8 cellular contexts compared by ENCODE assay signal in genomic region chr6:159977242-159978214, GRCh38. TPM values are rescaled to one million over a fixed set of nuclear protein-coding genes. Genes with fewer than 3 reads are reported as not detected.
A peak's percentile ranks its signal among the peaks of the same experiment; 100 is the strongest.
DNase-seq lines count a peak whose midpoint lies in the region; ATAC-seq and TF ChIP-seq lines count a peak whose summit lies in the region.

No MANE protein-coding gene starts in this region.

- H3K4me1 ChIP-seq in lung (ENCODE audit: control insufficient read depth in 2 of 2, insufficient read depth in 2 of 2, low read length in 2 of 2) (peaks cover 41 to 54% of the 10 kb centered on the region in 2 donors), aorta (ENCODE audit: control insufficient read depth in 1 of 2, insufficient read depth in 2 of 2, low read length in 2 of 2) (peaks cover 0 to 10% of the 10 kb centered on the region in 2 donors)

- no peaks in the 10 kb centered on the region for H3K9me3 ChIP-seq in lung (ENCODE audit: control insufficient read depth in 2 of 2, insufficient read depth in 1 of 2, low read length in 1 of 2)
- no peaks in the 10 kb centered on the region for H3K9me3 ChIP-seq in aorta (ENCODE audit: control insufficient read depth, low read length)

- H3K27ac ChIP-seq in lung (ENCODE audit: low read depth in 1 of 2, low read length in 1 of 2), result peak overlapping the region; percentile 38 to 44
- peak overlapping the region in 1 of 2 donors; percentile 32 for H3K27ac ChIP-seq in aorta (ENCODE audit: low read depth in 1 of 2, low read length in 2 of 2)

- H3K36me3 ChIP-seq in lung (ENCODE audit: control insufficient read depth in 2 of 2, insufficient read depth in 2 of 2, low read length in 2 of 2) (no peaks in the 10 kb centered on the region), aorta (ENCODE audit: control insufficient read depth in 1 of 2, insufficient read depth in 2 of 2, low read length in 1 of 2) (no peaks in the 10 kb centered on the region)

- H3K9me3 Mint-ChIP-seq in stimulated activated naive CD8-positive, alpha-beta T cell treated with anti-CD3 and anti-CD28 coated beads, Interleukin-15, Interleukin-2, amounts not matched to agents 100 ng/mL and 50 ng/mL, for 24 hours, result no peaks in the 10 kb centered on the region
- no peaks in the 10 kb centered on the region for H3K9me3 Mint-ChIP-seq in chondrocyte (ENCODE audit: low read depth)

- 73 to 80% methylated on average over 20 of the region's 20 CpGs for WGBS in lung, 2 donors
- WGBS in aorta, 2 donors, result 59 to 62% methylated on average over 20 of the region's 20 CpGs

- H3K27ac Mint-ChIP-seq in stimulated activated naive CD8-positive, alpha-beta T cell treated with anti-CD3 and anti-CD28 coated beads, Interleukin-15, Interleukin-2, amounts not matched to agents 100 ng/mL and 50 ng/mL, for 24 hours, result peak overlapping the region; percentile 98
- H3K27ac Mint-ChIP-seq in chondrocyte (ENCODE audit: unreplicated experiment), result peak overlapping the region; percentile 92

- no peaks in the 10 kb centered on the region for H3K27me3 Mint-ChIP-seq in stimulated activated naive CD8-positive, alpha-beta T cell treated with anti-CD3 and anti-CD28 coated beads, Interleukin-15, Interleukin-2, amounts not matched to agents 100 ng/mL and 50 ng/mL, for 24 hours
- H3K27me3 Mint-ChIP-seq in chondrocyte (ENCODE audit: low read depth), result no peaks in the 10 kb centered on the region

- H3K4me1 Mint-ChIP-seq in stimulated activated naive CD8-positive, alpha-beta T cell treated with anti-CD3 and anti-CD28 coated beads, Interleukin-15, Interleukin-2, amounts not matched to agents 100 ng/mL and 50 ng/mL, for 24 hours (ENCODE audit: low read depth), result peaks cover 99% of the 10 kb centered on the region
- peaks cover 82% of the 10 kb centered on the region for H3K4me1 Mint-ChIP-seq in chondrocyte (ENCODE audit: low read depth)

- no peak for TF ChIP-seq CTCF in chondrocyte (IDR thresholded peaks at IDR 0.05)
- no peak for TF ChIP-seq CTCF in lung (IDR thresholded peaks at IDR 0.05; ENCODE audit: control extremely low read depth, extremely low read depth)

- no peak for DNase-seq in stimulated activated naive CD8-positive, alpha-beta T cell treated with anti-CD3 and anti-CD28 coated beads, Interleukin-15, Interleukin-2, amounts not matched to agents 100 U/mL and 50 U/mL, for 24 hours
- no peak for DNase-seq in chondrocyte (ENCODE audit: low spot score)
- no peak for DNase-seq in lung (ENCODE audit: low spot score)
- DNase-seq in aorta, result no peak

- peaks cover 50% of the 10 kb centered on the region for H3K36me3 Mint-ChIP-seq in stimulated activated naive CD8-positive, alpha-beta T cell treated with anti-CD3 and anti-CD28 coated beads, Interleukin-15, Interleukin-2, amounts not matched to agents 100 ng/mL and 50 ng/mL, for 24 hours (ENCODE audit: low read depth)
- no peaks in the 10 kb centered on the region for H3K36me3 Mint-ChIP-seq in chondrocyte (ENCODE audit: low read depth)

- intact Hi-C loops in aorta (cut with DNase I), result no loop called here

- peak overlapping the region; percentile 84 for H3K4me3 Mint-ChIP-seq in stimulated activated naive CD8-positive, alpha-beta T cell treated with anti-CD3 and anti-CD28 coated beads, Interleukin-15, Interleukin-2, amounts not matched to agents 100 ng/mL and 50 ng/mL, for 24 hours
- H3K4me3 Mint-ChIP-seq in chondrocyte (ENCODE audit: unreplicated experiment), result no peak overlapping the region

- ATAC-seq in stimulated activated naive CD8-positive, alpha-beta T cell treated with anti-CD3 and anti-CD28 coated beads, Interleukin-15, Interleukin-2, amounts not matched to agents 100 U/mL and 50 U/mL, for 24 hours, result no peak
- ATAC-seq in lung (ENCODE audit: insufficient read depth, low FRiP score), result no peak
- peak; percentile 46 for ATAC-seq in aorta (ENCODE audit: low FRiP score)
- ATAC-seq in HG02759 (IDR thresholded peaks at IDR 0.05; ENCODE audit: unreplicated experiment), result no peak
- no peak for ATAC-seq in GM18870 (IDR thresholded peaks at IDR 0.05; ENCODE audit: unreplicated experiment)
- ATAC-seq in GM21529 (IDR thresholded peaks at IDR 0.05; ENCODE audit: unreplicated experiment), result no peak

- H3K27me3 ChIP-seq in lung (ENCODE audit: control insufficient read depth, insufficient read depth) (no peaks in the 10 kb centered on the region), aorta (ENCODE audit: control insufficient read depth in 1 of 2, insufficient read depth in 2 of 2, low read length in 1 of 2) (no peaks in the 10 kb centered on the region)

- H3K4me3 ChIP-seq in lung, result no peak overlapping the region
- H3K4me3 ChIP-seq in aorta (ENCODE audit: low read length in 2 of 2), result no peak overlapping the region

RNA-seq across cellular contexts. Expression of gene IGF2R, which starts 8.6 kb away (rescaled TPM):
- total RNA-seq in chondrocyte, result 205 to 247 TPM (median 242 TPM) in 3 replicates
- total RNA-seq in lung, result 100 to 1,000 TPM; 118 to 125 TPM
- 10 to 100 TPM; 30.0 to 67.3 TPM for polyA plus RNA-seq in lung
- total RNA-seq in aorta, result 10 to 100 TPM; 76.8 to 82.0 TPM
- polyA plus RNA-seq in aorta, result 10 to 100 TPM in 1 of 2 donors, 1 to 10 TPM in 1; 5.8 to 32.4 TPM
